Comparison of ENCODE assay signal across 11 cellular contexts in the genomic region with DNA sequence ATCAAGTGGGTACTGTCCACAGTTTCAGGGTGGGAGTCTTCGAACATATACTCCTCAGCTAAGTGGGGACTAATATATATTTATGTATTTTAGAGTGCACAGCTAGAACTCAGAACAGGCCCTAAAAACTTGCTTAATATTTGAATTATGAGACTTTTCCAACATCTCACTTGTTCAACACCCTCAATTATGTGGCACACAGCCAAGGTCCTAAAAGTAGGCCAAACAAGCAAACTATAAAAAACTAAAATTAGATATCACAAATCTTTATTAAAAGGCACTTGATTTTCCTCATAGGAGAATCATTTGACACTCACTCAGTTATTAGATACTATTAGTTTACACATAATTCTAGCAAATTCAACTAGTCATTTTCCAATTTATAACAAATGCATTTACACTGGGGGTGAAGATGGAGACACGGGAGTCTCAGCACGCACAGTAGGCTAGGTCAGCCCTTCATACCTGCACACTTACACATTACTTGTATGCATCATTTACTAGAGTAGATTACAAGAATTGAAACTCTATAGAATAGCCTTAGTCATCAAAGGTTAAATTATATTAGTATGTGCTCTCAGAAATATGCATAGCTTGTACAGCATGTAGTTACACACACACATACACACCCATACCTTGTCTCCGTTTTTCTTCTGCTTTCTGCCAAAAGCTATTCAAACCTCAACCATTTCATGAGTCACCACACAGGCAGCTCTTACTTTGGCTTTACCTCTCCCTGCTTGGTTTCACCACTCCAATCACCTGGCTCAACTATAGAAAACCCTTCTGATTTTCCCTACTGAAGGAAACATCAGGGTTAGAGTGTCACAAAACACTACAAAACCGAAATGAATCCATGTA.
DNase-seq lines count a peak whose midpoint lies in the region; ATAC-seq and TF ChIP-seq lines count a peak whose summit lies in the region.
"Had no signal": no experiment of that assay in that cellular context is flagged by ENCODE, and none has a peak within 500 bp of the region (broad histone marks: within the 10 kb centered on the region; RNA-seq: fewer than 3 reads in every experiment).

No MANE protein-coding gene starts in this region.

- intact Hi-C loops in left cardiac atrium (cut with DNase I) (no loop called here), cardiac septum (cut with DNase I) (no loop called here), aorta (cut with DNase I) (no loop called here)

- no peak overlapping the region for H3K27ac ChIP-seq in aorta (ENCODE audit: low read depth in 1 of 2, low read length in 2 of 2)

- no peaks in the 10 kb centered on the region for H3K9me3 ChIP-seq in aorta (ENCODE audit: control insufficient read depth, low read length)

- 73 to 75% methylated on average over 5 of the region's 5 CpGs for WGBS in aorta, 2 donors

- ATAC-seq in left cardiac atrium (peak; percentile 41 to 77), aorta (ENCODE audit: low FRiP score) (peak; percentile 36), HG03378 (IDR thresholded peaks at IDR 0.05; ENCODE audit: unreplicated experiment) (no peak), HG02588 (IDR thresholded peaks at IDR 0.05; ENCODE audit: unreplicated experiment) (no peak)
- ATAC-seq in activated T-helper 17 cell treated with anti-CD3 and anti-CD28 coated beads, Interleukin-2, amount 50 U/mL, for 72 hours (replicated peaks) = peak; percentile 91

- no peak overlapping the region for H3K4me3 Mint-ChIP-seq in activated T-helper 17 cell treated with anti-CD3 and anti-CD28 coated beads, Interleukin-2, amount 50 U/mL, for 72 hours
- H3K4me3 Mint-ChIP-seq: activated T-cell treated with anti-CD3 and anti-CD28 coated beads, Interleukin-2, amount 50 U/mL, for 4 hours; B cell had no signal

- H3K4me1 Mint-ChIP-seq in activated T-helper 17 cell treated with anti-CD3 and anti-CD28 coated beads, Interleukin-2, amount 50 U/mL, for 72 hours = peaks cover 4% of the 10 kb centered on the region
- H3K4me1 Mint-ChIP-seq: B cell had no signal

- no peaks in the 10 kb centered on the region for H3K36me3 ChIP-seq in kidney epithelial cell (ENCODE audit: control insufficient read depth, insufficient read depth, low read length)
- no peaks in the 10 kb centered on the region for H3K36me3 ChIP-seq in aorta (ENCODE audit: control insufficient read depth in 1 of 2, insufficient read depth in 2 of 2, low read length in 1 of 2)

- no peaks in the 10 kb centered on the region for H3K27me3 Mint-ChIP-seq in activated T-helper 17 cell treated with anti-CD3 and anti-CD28 coated beads, Interleukin-2, amount 50 U/mL, for 72 hours
- H3K27me3 Mint-ChIP-seq: B cell had no signal

- no peaks in the 10 kb centered on the region for H3K27me3 ChIP-seq in kidney epithelial cell (ENCODE audit: control insufficient read depth, insufficient read depth, low read length)
- no peaks in the 10 kb centered on the region for H3K27me3 ChIP-seq in aorta (ENCODE audit: control insufficient read depth in 1 of 2, insufficient read depth in 2 of 2, low read length in 1 of 2)

- H3K27ac Mint-ChIP-seq in activated T-helper 17 cell treated with anti-CD3 and anti-CD28 coated beads, Interleukin-2, amount 50 U/mL, for 72 hours = no peak overlapping the region
- H3K27ac Mint-ChIP-seq: B cell had no signal

- DNase-seq in left cardiac atrium = no peak
- no peak for DNase-seq in cardiac septum (ENCODE audit: low spot score)
- DNase-seq in kidney epithelial cell (ENCODE audit: low read depth) = peak; percentile 81
- DNase-seq in aorta = no peak
- no peak for DNase-seq in NCI-H82 (lab: John Stamatoyannopoulos, UW)
- DNase-seq: activated T-cell treated with anti-CD3 and anti-CD28 coated beads, Interleukin-2, amount 50 U/mL, for 4 hours; Karpas-422 had no signal

- H3K4me1 ChIP-seq in aorta (ENCODE audit: control insufficient read depth in 1 of 2, insufficient read depth in 2 of 2, low read length in 2 of 2) = peaks cover 0 to 3% of the 10 kb centered on the region in 2 donors

- H3K36me3 Mint-ChIP-seq in activated T-helper 17 cell treated with anti-CD3 and anti-CD28 coated beads, Interleukin-2, amount 50 U/mL, for 72 hours (ENCODE audit: low read depth) = no peaks in the 10 kb centered on the region

- no peaks in the 10 kb centered on the region for H3K9me3 Mint-ChIP-seq in activated T-helper 17 cell treated with anti-CD3 and anti-CD28 coated beads, Interleukin-2, amount 50 U/mL, for 72 hours
- H3K9me3 Mint-ChIP-seq: activated T-cell treated with anti-CD3 and anti-CD28 coated beads, Interleukin-2, amount 50 U/mL, for 4 hours had no signal

- TF ChIP-seq CTCF in kidney epithelial cell (IDR thresholded peaks at IDR 0.05; ENCODE audit: insufficient read depth, low read length, poor library complexity, severe bottlenecking) = no peak

- H3K4me3 ChIP-seq in kidney epithelial cell (ENCODE audit: low read depth, low read length) (no peak overlapping the region), aorta (ENCODE audit: low read length in 2 of 2) (no peak overlapping the region)

Comparison
In these comparisons a context has a peak if more than half of its experiments do, and no peak if none do; other contexts are left out.
1. ATAC-seq: peak in left cardiac atrium (2 of 2), activated T-helper 17 cell treated with anti-CD3 and anti-CD28 coated beads, Interleukin-2, amount 50 U/mL, for 72 hours (single experiment) and aorta (single experiment); none in HG03378 (single experiment) and HG02588 (single experiment).